8 cellular contexts compared by ENCODE assay signal in genomic region chrX:123803331-123803983, GRCh38. TPM values are rescaled to one million over a fixed set of nuclear protein-coding genes. Genes with fewer than 3 reads are reported as not detected.
DNase-seq lines count a peak whose midpoint lies in the region; ATAC-seq, FAIRE-seq and TF ChIP-seq lines count a peak whose summit lies in the region.

No MANE protein-coding gene starts in this region.

- no peaks in the 10 kb centered on the region for H3K36me3 ChIP-seq in uterus

- H3K27me3 Mint-ChIP-seq in activated T-helper 1 cell treated with anti-CD3 and anti-CD28 coated beads, Interleukin-12 subunit alpha, Interleukin-12 subunit beta, Interleukin-2, Interleukin-4 antibody, amounts not matched to agents 30 ng/mL and 10 ng/mL and 1 ng/mL, durations not matched to agents 14 hours and 24 hours and 36 hours (ENCODE audit: insufficient read depth), result no peaks in the 10 kb centered on the region

- H3K27ac Mint-ChIP-seq in activated T-helper 1 cell treated with anti-CD3 and anti-CD28 coated beads, Interleukin-12 subunit alpha, Interleukin-12 subunit beta, Interleukin-2, Interleukin-4 antibody, amounts not matched to agents 30 ng/mL and 10 ng/mL and 1 ng/mL, durations not matched to agents 14 hours and 24 hours and 36 hours, result peak overlapping the region; percentile 48

- H3K27ac ChIP-seq in uterus, result no peak overlapping the region

- no peak for TF ChIP-seq POLR2A in GM12891 (IDR thresholded peaks at IDR 0.05; ENCODE audit: low read depth, low read length)
- TF ChIP-seq POLR2A in uterus (IDR thresholded peaks at IDR 0.05), result no peak

- H3K27me3 ChIP-seq in uterus, result no peaks in the 10 kb centered on the region

- TF ChIP-seq CTCF in uterus (IDR thresholded peaks at IDR 0.05), result no peak

- DNase-seq in AG08395 (ENCODE audit: low spot score), result peak; percentile 52
- DNase-seq in GM12891 (ENCODE audit: insufficient read length, low spot score), result no peak
- DNase-seq in NCI-H460 (ENCODE audit: extremely low read depth, low read depth), result peak; percentile 50
- DNase-seq in activated T-helper 1 cell treated with anti-CD3 and anti-CD28 coated beads, Interleukin-12 subunit alpha, Interleukin-12 subunit beta, Interleukin-2, Interleukin-4 antibody, amounts not matched to agents 30 ng/mL and 10 ng/mL and 1 ng/mL, durations not matched to agents 14 hours and 24 hours and 36 hours (ENCODE audit: low spot score), result no peak
- DNase-seq in hepatic stellate cell (ENCODE audit: low spot score), result peak; percentile 42
- DNase-seq in nucleus accumbens (lab: John Stamatoyannopoulos, UW), result no peak
- DNase-seq in uterus, result no peak

- H3K36me3 Mint-ChIP-seq in activated T-helper 1 cell treated with anti-CD3 and anti-CD28 coated beads, Interleukin-12 subunit alpha, Interleukin-12 subunit beta, Interleukin-2, Interleukin-4 antibody, amounts not matched to agents 30 ng/mL and 10 ng/mL and 1 ng/mL, durations not matched to agents 14 hours and 24 hours and 36 hours (ENCODE audit: low read depth), result no peaks in the 10 kb centered on the region

- H3K4me3 ChIP-seq in uterus, result no peak overlapping the region

- FAIRE-seq in GM12891 (lab: Jason Lieb, UNC), result peak; percentile 73

- ATAC-seq in HG03139 (IDR thresholded peaks at IDR 0.05; ENCODE audit: unreplicated experiment), result peak; percentile 64

- no peaks in the 10 kb centered on the region for H3K9me3 ChIP-seq in uterus

- H3K4me3 Mint-ChIP-seq in activated T-helper 1 cell treated with anti-CD3 and anti-CD28 coated beads, Interleukin-12 subunit alpha, Interleukin-12 subunit beta, Interleukin-2, Interleukin-4 antibody, amounts not matched to agents 30 ng/mL and 10 ng/mL and 1 ng/mL, durations not matched to agents 14 hours and 24 hours and 36 hours, result no peak overlapping the region

- peaks cover 6% of the 10 kb centered on the region for H3K4me1 Mint-ChIP-seq in activated T-helper 1 cell treated with anti-CD3 and anti-CD28 coated beads, Interleukin-12 subunit alpha, Interleukin-12 subunit beta, Interleukin-2, Interleukin-4 antibody, amounts not matched to agents 30 ng/mL and 10 ng/mL and 1 ng/mL, durations not matched to agents 14 hours and 24 hours and 36 hours (ENCODE audit: low read depth)

- no peaks in the 10 kb centered on the region for H3K9me3 Mint-ChIP-seq in activated T-helper 1 cell treated with anti-CD3 and anti-CD28 coated beads, Interleukin-12 subunit alpha, Interleukin-12 subunit beta, Interleukin-2, Interleukin-4 antibody, amounts not matched to agents 30 ng/mL and 10 ng/mL and 1 ng/mL, durations not matched to agents 14 hours and 24 hours and 36 hours

- intact Hi-C loops in activated T-helper 1 cell treated with anti-CD3 and anti-CD28 coated beads, Interleukin-12 subunit alpha, Interleukin-12 subunit beta, Interleukin-2, Interleukin-4 antibody, amounts not matched to agents 30 ng/mL and 10 ng/mL and 1 ng/mL, durations not matched to agents 14 hours and 24 hours and 36 hours (cut with micrococcal nuclease), result no loop called here
- intact Hi-C loops in uterus (cut with DNase I; ENCODE audit: low total_unique reads), result no loop called here

- H3K4me1 ChIP-seq in uterus, result no peaks in the 10 kb centered on the region

TF ChIP-seq in GM12891, 5 proteins besides CTCF, POLR2A, EP300 and RAD21:
- TF ChIP-seq POLR2AphosphoS5 (IDR thresholded peaks at IDR 0.05; ENCODE audit: low read depth, low read length) (no peak), SPI1 (IDR thresholded peaks at IDR 0.05; ENCODE audit: low read depth, low read length) (0 out of 2 replicates have a peak, but pooled peaks have one; percentile 3), TAF1 (IDR thresholded peaks at IDR 0.05; ENCODE audit: low read depth, low read length) (no peak)

RNA-seq across cellular contexts. Expression of gene XIAP, which starts 56.4 kb away (rescaled TPM):
- polyA plus RNA-seq in GM12891 (2012; ENCODE audit: low read depth, missing spikeins), result 4.8 TPM
- 40.9 and 52.6 TPM in 2 replicates for total RNA-seq in NCI-H460 (2014; rRNA removed; shearing (Covaris generic))
- polyA plus RNA-seq in NCI-H460 (2014; cell fraction: nucleus; rRNA removed), result 22.0 and 28.8 TPM in 2 replicates
- total RNA-seq in activated T-helper 1 cell treated with anti-CD3 and anti-CD28 coated beads, Interleukin-12 subunit alpha, Interleukin-12 subunit beta, Interleukin-2, Interleukin-4 antibody, amounts not matched to agents 30 ng/mL and 10 ng/mL and 1 ng/mL, durations not matched to agents 14 hours and 24 hours and 36 hours, result 35.0 and 39.1 TPM in 2 replicates
- 10 to 100 TPM in 3 of 4 donors, 1 to 10 TPM in 1; 4.9 to 83.5 (median 56.6) TPM for total RNA-seq in uterus

Comparison
In these comparisons a context has a peak if more than half of its experiments do, and no peak if none do; other contexts are left out.
1. DNase-seq: peak in AG08395 (single experiment), NCI-H460 (single experiment) and hepatic stellate cell (single experiment); none in GM12891 (single experiment), activated T-helper 1 cell treated with anti-CD3 and anti-CD28 coated beads, Interleukin-12 subunit alpha, Interleukin-12 subunit beta, Interleukin-2, Interleukin-4 antibody, amounts not matched to agents 30 ng/mL and 10 ng/mL and 1 ng/mL, durations not matched to agents 14 hours and 24 hours and 36 hours (single experiment), nucleus accumbens (0 of 56) and uterus (0 of 2).